ENCODE assay signal across 3 cellular contexts in the genomic region with DNA sequence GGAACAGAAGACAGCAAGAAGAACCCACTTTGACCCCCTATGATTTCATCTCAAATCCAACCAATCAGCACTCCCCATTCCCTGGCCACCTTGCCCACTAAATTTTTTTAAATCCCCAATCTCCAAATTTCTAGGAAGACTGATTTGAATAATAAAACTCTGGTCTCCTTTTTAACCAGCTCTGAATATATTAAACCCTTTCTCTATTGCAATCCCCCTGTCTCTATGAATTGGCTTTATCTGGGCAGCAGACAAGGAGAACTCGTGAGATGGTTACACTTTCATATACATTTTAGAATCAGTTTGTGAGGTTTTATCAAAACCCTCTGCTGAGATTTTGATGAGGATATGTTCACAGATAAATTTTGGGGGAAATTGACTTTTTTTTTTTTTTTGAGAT.
TF ChIP-seq lines count a peak whose summit lies in the region.

No MANE protein-coding gene starts in this region.

TF ChIP-seq in A549, 52 proteins besides CTCF, POLR2A, EP300 and RAD21 (continued from another document):
- TF ChIP-seq, protein P1, sequence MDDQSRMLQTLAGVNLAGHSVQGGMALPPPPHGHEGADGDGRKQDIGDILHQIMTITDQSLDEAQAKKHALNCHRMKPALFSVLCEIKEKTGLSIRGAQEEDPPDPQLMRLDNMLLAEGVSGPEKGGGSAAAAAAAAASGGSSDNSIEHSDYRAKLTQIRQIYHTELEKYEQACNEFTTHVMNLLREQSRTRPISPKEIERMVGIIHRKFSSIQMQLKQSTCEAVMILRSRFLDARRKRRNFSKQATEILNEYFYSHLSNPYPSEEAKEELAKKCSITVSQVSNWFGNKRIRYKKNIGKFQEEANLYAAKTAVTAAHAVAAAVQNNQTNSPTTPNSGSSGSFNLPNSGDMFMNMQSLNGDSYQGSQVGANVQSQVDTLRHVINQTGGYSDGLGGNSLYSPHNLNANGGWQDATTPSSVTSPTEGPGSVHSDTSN (IDR thresholded peaks at IDR 0.05): no peak
- TF ChIP-seq, protein P2, sequence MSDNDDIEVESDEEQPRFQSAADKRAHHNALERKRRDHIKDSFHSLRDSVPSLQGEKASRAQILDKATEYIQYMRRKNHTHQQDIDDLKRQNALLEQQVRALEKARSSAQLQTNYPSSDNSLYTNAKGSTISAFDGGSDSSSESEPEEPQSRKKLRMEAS (IDR thresholded peaks at IDR 0.05): no peak
- TF ChIP-seq KDM5A (IDR thresholded peaks at IDR 0.05): peak; percentile 70; the same call in 1 of the 2 replicates
- no peak for TF ChIP-seq FOXS1 (CRISPR knock-in tag; IDR thresholded peaks at IDR 0.05)

TF ChIP-seq in HCT116, 20 proteins besides CTCF, POLR2A, EP300 and RAD21:
- TF ChIP-seq CBX3 (IDR thresholded peaks at IDR 0.05; ENCODE audit: low read depth) (0 out of 2 replicates have a peak, but pooled peaks have one; percentile 19), ZNF274 (IDR thresholded peaks at IDR 0.05; ENCODE audit: low read depth, low read length) (no peak), POLR2AphosphoS5 (IDR thresholded peaks at IDR 0.05; ENCODE audit: low read depth, low read length) (no peak)

TF ChIP-seq in K562, 482 proteins besides CTCF, POLR2A, EP300 and RAD21 (continued from another document):
- TF ChIP-seq ZNF561 (CRISPR knock-in tag; conservative IDR thresholded peaks at IDR 0.05) (no peak), ZNF766 (CRISPR knock-in tag; conservative IDR thresholded peaks at IDR 0.05) (peak; percentile 94), CBFB (CRISPR knock-in tag; IDR thresholded peaks at IDR 0.05) (no peak), TRIM28 (IDR thresholded peaks at IDR 0.05) (peak; percentile 96), BDP1 (IDR thresholded peaks at IDR 0.05; ENCODE audit: insufficient read depth, insufficient read length) (no peak), CBX1 (IDR thresholded peaks at IDR 0.05; ENCODE audit: low read depth) (peak; percentile 89), TRIM24 (IDR thresholded peaks at IDR 0.05) (peak in 1 of 2 experiments; percentile 67), CBX5 (IDR thresholded peaks at IDR 0.05; ENCODE audit: borderline replicate concordance, low read depth) (peak; percentile 96), PTBP1 (IDR thresholded peaks at IDR 0.05; ENCODE audit: low read depth, low read length) (no peak), U2AF2 (optimal IDR thresholded peaks at IDR 0.05; ENCODE audit: low read depth, low read length) (no peak), XRCC3 (IDR thresholded peaks at IDR 0.05) (peak; percentile 69; the same call in 1 of the 2 replicates), CBX3 (IDR thresholded peaks at IDR 0.05; ENCODE audit: borderline replicate concordance in 1 of 2, low read length in 2 of 2) (peak; percentile 58 to 99), ZEB2 (IDR thresholded peaks at IDR 0.05) (peak; percentile 57; the same call in 1 of the 2 replicates), FOXA1 (IDR thresholded peaks at IDR 0.05; ENCODE audit: borderline replicate concordance) (no peak), SMARCE1 (IDR thresholded peaks at IDR 0.05) (no peak)
- TF ChIP-seq, protein P3, sequence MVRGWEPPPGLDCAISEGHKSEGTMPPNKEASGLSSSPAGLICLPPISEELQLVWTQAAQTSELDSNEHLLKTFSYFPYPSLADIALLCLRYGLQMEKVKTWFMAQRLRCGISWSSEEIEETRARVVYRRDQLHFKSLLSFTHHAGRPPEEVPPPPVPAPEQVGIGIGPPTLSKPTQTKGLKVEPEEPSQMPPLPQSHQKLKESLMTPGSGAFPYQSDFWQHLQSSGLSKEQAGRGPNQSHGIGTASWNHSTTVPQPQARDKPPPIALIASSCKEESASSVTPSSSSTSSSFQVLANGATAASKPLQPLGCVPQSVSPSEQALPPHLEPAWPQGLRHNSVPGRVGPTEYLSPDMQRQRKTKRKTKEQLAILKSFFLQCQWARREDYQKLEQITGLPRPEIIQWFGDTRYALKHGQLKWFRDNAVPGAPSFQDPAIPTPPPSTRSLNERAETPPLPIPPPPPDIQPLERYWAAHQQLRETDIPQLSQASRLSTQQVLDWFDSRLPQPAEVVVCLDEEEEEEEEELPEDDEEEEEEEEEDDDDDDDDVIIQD (CRISPR knock-in tag; IDR thresholded peaks at IDR 0.05): no peak
- TF ChIP-seq, protein P4, sequence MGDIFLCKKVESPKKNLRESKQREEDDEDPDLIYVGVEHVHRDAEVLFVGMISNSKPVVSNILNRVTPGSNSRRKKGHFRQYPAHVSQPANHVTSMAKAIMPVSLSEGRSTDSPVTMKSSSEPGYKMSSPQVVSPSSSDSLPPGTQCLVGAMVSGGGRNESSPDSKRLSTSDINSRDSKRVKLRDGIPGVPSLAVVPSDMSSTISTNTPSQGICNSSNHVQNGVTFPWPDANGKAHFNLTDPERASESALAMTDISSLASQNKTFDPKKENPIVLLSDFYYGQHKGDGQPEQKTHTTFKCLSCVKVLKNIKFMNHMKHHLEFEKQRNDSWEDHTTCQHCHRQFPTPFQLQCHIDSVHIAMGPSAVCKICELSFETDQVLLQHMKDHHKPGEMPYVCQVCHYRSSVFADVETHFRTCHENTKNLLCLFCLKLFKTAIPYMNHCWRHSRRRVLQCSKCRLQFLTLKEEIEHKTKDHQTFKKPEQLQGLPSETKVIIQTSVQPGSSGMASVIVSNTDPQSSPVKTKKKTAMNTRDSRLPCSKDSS (IDR thresholded peaks at IDR 0.05; ENCODE audit: low read depth, partially characterized antibody): peak; percentile 96
- TF ChIP-seq, protein P5, sequence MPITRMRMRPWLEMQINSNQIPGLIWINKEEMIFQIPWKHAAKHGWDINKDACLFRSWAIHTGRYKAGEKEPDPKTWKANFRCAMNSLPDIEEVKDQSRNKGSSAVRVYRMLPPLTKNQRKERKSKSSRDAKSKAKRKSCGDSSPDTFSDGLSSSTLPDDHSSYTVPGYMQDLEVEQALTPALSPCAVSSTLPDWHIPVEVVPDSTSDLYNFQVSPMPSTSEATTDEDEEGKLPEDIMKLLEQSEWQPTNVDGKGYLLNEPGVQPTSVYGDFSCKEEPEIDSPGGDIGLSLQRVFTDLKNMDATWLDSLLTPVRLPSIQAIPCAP (CRISPR knock-in tag; IDR thresholded peaks at IDR 0.05; ENCODE audit: borderline replicate concordance): no peak
- TF ChIP-seq, protein P6, sequence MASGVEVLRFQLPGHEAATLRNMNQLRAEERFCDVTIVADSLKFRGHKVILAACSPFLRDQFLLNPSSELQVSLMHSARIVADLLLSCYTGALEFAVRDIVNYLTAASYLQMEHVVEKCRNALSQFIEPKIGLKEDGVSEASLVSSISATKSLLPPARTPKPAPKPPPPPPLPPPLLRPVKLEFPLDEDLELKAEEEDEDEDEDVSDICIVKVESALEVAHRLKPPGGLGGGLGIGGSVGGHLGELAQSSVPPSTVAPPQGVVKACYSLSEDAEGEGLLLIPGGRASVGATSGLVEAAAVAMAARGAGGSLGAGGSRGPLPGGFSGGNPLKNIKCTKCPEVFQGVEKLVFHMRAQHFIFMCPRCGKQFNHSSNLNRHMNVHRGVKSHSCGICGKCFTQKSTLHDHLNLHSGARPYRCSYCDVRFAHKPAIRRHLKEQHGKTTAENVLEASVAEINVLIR (CRISPR knock-in tag; IDR thresholded peaks at IDR 0.05): no peak
- TF ChIP-seq, protein P7, sequence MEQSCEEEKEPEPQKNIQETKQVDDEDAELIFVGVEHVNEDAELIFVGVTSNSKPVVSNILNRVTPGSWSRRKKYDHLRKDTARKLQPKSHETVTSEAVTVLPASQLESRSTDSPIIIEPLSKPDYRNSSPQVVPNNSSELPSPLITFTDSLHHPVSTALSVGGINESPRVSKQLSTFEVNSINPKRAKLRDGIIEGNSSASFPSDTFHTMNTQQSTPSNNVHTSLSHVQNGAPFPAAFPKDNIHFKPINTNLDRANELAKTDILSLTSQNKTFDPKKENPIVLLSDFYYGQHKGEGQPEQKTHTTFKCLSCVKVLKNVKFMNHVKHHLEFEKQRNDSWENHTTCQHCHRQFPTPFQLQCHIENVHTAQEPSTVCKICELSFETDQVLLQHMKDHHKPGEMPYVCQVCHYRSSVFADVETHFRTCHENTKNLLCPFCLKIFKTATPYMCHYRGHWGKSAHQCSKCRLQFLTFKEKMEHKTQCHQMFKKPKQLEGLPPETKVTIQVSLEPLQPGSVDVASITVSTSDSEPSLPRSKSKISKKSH (CRISPR knock-in tag; IDR thresholded peaks at IDR 0.05): peak; percentile 94
